ENCODE assay signal across 18 cellular contexts in the genomic region with DNA sequence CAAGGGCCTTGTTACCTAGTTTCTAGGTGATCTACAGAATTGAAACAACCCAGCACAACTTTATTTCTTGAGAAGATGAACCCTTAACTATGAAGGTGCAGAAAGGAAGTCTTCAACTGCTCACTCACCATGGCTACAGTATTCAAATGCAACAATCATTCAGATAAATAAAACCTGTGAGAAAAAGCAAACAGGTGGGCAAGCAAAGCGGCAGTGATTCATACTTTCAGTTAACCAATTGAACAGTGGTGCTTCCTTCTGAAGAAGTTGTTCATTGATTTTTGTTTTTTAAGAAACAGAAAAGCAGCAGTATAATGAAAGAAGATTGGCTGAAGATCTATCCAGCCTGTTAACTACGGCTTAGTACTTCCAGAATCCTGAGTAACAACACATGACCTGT. TPM values are rescaled to one million over a fixed set of nuclear protein-coding genes. Genes with fewer than 3 reads are reported as not detected.
DNase-seq lines count a peak whose midpoint lies in the region; TF ChIP-seq lines count a peak whose summit lies in the region.
"Had no signal": no experiment of that assay in that cellular context is flagged by ENCODE, and none has a peak within 500 bp of the region (broad histone marks: within the 10 kb centered on the region; RNA-seq: fewer than 3 reads in every experiment).

No MANE protein-coding gene starts in this region.

- no peak overlapping the region for H3K27ac Mint-ChIP-seq in type B pancreatic cell
- H3K27ac Mint-ChIP-seq: CD4-positive, CD25-positive, alpha-beta regulatory T cell; CD8-positive, alpha-beta memory T cell had no signal

- TF ChIP-seq CTCF in VCaP (conservative IDR thresholded peaks at IDR 0.05) (no peak), type B pancreatic cell (conservative IDR thresholded peaks at IDR 0.05) (no peak)

- no peaks in the 10 kb centered on the region for H3K27me3 Mint-ChIP-seq in type B pancreatic cell
- H3K27me3 Mint-ChIP-seq: CD4-positive, CD25-positive, alpha-beta regulatory T cell; CD8-positive, alpha-beta memory T cell had no signal

- H3K9me3 Mint-ChIP-seq in type B pancreatic cell, result no peaks in the 10 kb centered on the region
- H3K9me3 Mint-ChIP-seq: CD4-positive, CD25-positive, alpha-beta regulatory T cell; CD8-positive, alpha-beta memory T cell had no signal

- peaks cover 10% of the 10 kb centered on the region for H3K36me3 Mint-ChIP-seq in type B pancreatic cell

- no peak overlapping the region for H3K4me3 Mint-ChIP-seq in type B pancreatic cell
- H3K4me3 Mint-ChIP-seq: CD4-positive, CD25-positive, alpha-beta regulatory T cell; CD8-positive, alpha-beta memory T cell had no signal

- DNase-seq in kidney tubule cell (ENCODE audit: low spot score), result peak; percentile 62
- DNase-seq in renal cortical epithelial cell (ENCODE audit: low read depth), result peak; percentile 65
- DNase-seq in NCI-H1105 (lab: John Stamatoyannopoulos, UW), result no peak
- no peak for DNase-seq in type B pancreatic cell (ENCODE audit: extremely low spot score, unreplicated experiment)
- DNase-seq in mucosa of gallbladder (ENCODE audit: low spot score), result no peak
- no peak for DNase-seq in central memory CD4-positive, alpha-beta T cell
- DNase-seq: ACHN; BE2C; C1 segment of cervical spinal cord; CD4-positive, CD25-positive, alpha-beta regulatory T cell; CD8-positive, alpha-beta memory T cell; COR-L47; DMS 273 treated with DMSO at 0.1 percent for 48 hours; DMS53; DND-41; EL; GM23248 had no signal

- H3K27ac ChIP-seq in VCaP, result peak overlapping the region; percentile 94
- H3K27ac ChIP-seq: GM23248 had no signal

- no peaks in the 10 kb centered on the region for H3K4me1 Mint-ChIP-seq in type B pancreatic cell (ENCODE audit: unreplicated experiment)
- H3K4me1 Mint-ChIP-seq: CD8-positive, alpha-beta memory T cell had no signal

RNA-seq across cellular contexts. Expression of gene SLC35F5, which starts 43.5 kb away (rescaled TPM):
- total RNA-seq in renal cortical epithelial cell, result 381 and 427 TPM in 2 replicates
- total RNA-seq in type B pancreatic cell (ENCODE audit: low replicate concordance), result 58.3 and 65.1 TPM in 2 replicates
- 82.6 TPM for total RNA-seq in mucosa of gallbladder

Comparison
In these comparisons a context has a peak if more than half of its experiments do, and no peak if none do; other contexts are left out.
1. DNase-seq: peak in kidney tubule cell (single experiment) and renal cortical epithelial cell (single experiment); none in NCI-H1105 (single experiment), type B pancreatic cell (single experiment), mucosa of gallbladder (single experiment) and central memory CD4-positive, alpha-beta T cell (single experiment).